Comparison of ENCODE assay signal across 15 cellular contexts in genomic region chr1:242225770-242226573, GRCh38.
DNase-seq lines count a peak whose midpoint lies in the region; ATAC-seq lines count a peak whose summit lies in the region.
"Had no signal": no experiment of that assay in that cellular context is flagged by ENCODE, and none has a peak within 500 bp of the region (broad histone marks: within the 10 kb centered on the region; RNA-seq: fewer than 3 reads in every experiment).

No MANE protein-coding gene starts in this region.

- WGBS in mesenchymal stem cell: 95% methylated on average over 5 of the region's 9 CpGs

- no peak overlapping the region for H3K4ac ChIP-seq in mesenchymal stem cell (ENCODE audit: low read depth in 1 of 2, low read length in 2 of 2)

- H3K9me3 ChIP-seq in mesenchymal stem cell (ENCODE audit: control insufficient read depth, low read length): no peaks in the 10 kb centered on the region
- H3K9me3 ChIP-seq: left lung, SK-N-SH, suprapubic skin had no signal

- no peak overlapping the region for H3K4me3 ChIP-seq in mesenchymal stem cell (ENCODE audit: insufficient read depth in 1 of 2, low read depth in 1 of 2, low read length in 2 of 2)
- H3K4me3 ChIP-seq: hepatocyte, left lung, suprapubic skin had no signal

- H2BK5ac ChIP-seq in mesenchymal stem cell (ENCODE audit: low read depth, low read length, poor library complexity, severe bottlenecking): no peak overlapping the region

- H2BK15ac ChIP-seq in mesenchymal stem cell (ENCODE audit: low read depth, poor library complexity, severe bottlenecking): no peak overlapping the region

- H2BK120ac ChIP-seq in mesenchymal stem cell (ENCODE audit: low read depth, low read length): no peak overlapping the region

- peak; percentile 86 for ATAC-seq in GM18873 (IDR thresholded peaks at IDR 0.05; ENCODE audit: low FRiP score, unreplicated experiment)
- ATAC-seq in HG02623 (IDR thresholded peaks at IDR 0.05; ENCODE audit: unreplicated experiment): peak; percentile 44
- peak; percentile 88 for ATAC-seq in HG03571 (IDR thresholded peaks at IDR 0.05; ENCODE audit: unreplicated experiment)
- ATAC-seq in left ventricle myocardium superior: no peak
- ATAC-seq: left lung; natural killer cell treated with Interleukin-12 subunit alpha and Interleukin-12 subunit beta and Interleukin-15 and Interleukin-18, amount 100 ng/mL, for 72 hours; sciatic nerve had no signal

- H3K14ac ChIP-seq in mesenchymal stem cell (ENCODE audit: low read length in 2 of 2): no peak overlapping the region

- H4K8ac ChIP-seq in mesenchymal stem cell (ENCODE audit: low read length): no peak overlapping the region

- H3K23ac ChIP-seq in mesenchymal stem cell (ENCODE audit: low read length in 2 of 2): no peak overlapping the region

- H2AK5ac ChIP-seq in mesenchymal stem cell (ENCODE audit: low read length, severe bottlenecking): no peak overlapping the region

- H4K91ac ChIP-seq in mesenchymal stem cell (ENCODE audit: low read length): no peak overlapping the region

- H2AFZ ChIP-seq in mesenchymal stem cell (ENCODE audit: low read depth, low read length): no peak overlapping the region
- H2AFZ ChIP-seq: hepatocyte had no signal

- H3K9ac ChIP-seq in mesenchymal stem cell (ENCODE audit: low read length): no peak overlapping the region
- H3K9ac ChIP-seq: SK-N-SH had no signal

- no peak overlapping the region for H2BK12ac ChIP-seq in mesenchymal stem cell (ENCODE audit: low read length in 2 of 2)

- DNase-seq in mesenchymal stem cell (no peak), left ventricle myocardium superior (no peak), OCI-M2 (lab: John Stamatoyannopoulos, UW; ENCODE audit: unreplicated experiment) (no peak), G401 (ENCODE audit: low spot score) (no peak)
- DNase-seq: left lung, NCI-H1092, NCI-H774, SK-N-SH had no signal

- in situ Hi-C loops in G401 (cut with HindIII; ENCODE audit: low sequenced_read_pairs): no loop called here

- no peaks in the 10 kb centered on the region for H3K27me3 ChIP-seq in mesenchymal stem cell (ENCODE audit: control insufficient read depth in 1 of 2, insufficient read depth in 1 of 2, low read length in 2 of 2)
- H3K27me3 ChIP-seq: hepatocyte, left lung, suprapubic skin had no signal

- intact Hi-C loops in left ventricle myocardium superior (cut with micrococcal nuclease): no loop called here

- peak overlapping the region; percentile 9 for H3K27ac ChIP-seq in mesenchymal stem cell (ENCODE audit: low read length, poor library complexity, severe bottlenecking)
- H3K27ac ChIP-seq: hepatocyte, left lung, suprapubic skin had no signal

- no peak overlapping the region for H3K18ac ChIP-seq in mesenchymal stem cell (ENCODE audit: low read depth in 1 of 2, low read length in 2 of 2)

- H3K4me1 ChIP-seq in mesenchymal stem cell (ENCODE audit: control insufficient read depth, insufficient read depth, low read depth, low read length): peaks cover 2% of the 10 kb centered on the region
- H3K4me1 ChIP-seq: left lung, suprapubic skin had no signal

- no peak overlapping the region for H3K4me2 ChIP-seq in mesenchymal stem cell (ENCODE audit: low read length, poor library complexity, severe bottlenecking)
- H3K4me2 ChIP-seq: hepatocyte, SK-N-SH had no signal

- no peaks in the 10 kb centered on the region for H3K36me3 ChIP-seq in mesenchymal stem cell (ENCODE audit: control insufficient read depth in 1 of 2, insufficient read depth in 2 of 2, low read depth in 1 of 2, low read length in 2 of 2)
- H3K36me3 ChIP-seq: left lung, suprapubic skin had no signal

- H3K79me1 ChIP-seq in mesenchymal stem cell (replicated peaks; ENCODE audit: low read length, poor library complexity, severe bottlenecking): no peaks in the 10 kb centered on the region
